ENCODE assay signal across 12 cellular contexts in the genomic region with DNA sequence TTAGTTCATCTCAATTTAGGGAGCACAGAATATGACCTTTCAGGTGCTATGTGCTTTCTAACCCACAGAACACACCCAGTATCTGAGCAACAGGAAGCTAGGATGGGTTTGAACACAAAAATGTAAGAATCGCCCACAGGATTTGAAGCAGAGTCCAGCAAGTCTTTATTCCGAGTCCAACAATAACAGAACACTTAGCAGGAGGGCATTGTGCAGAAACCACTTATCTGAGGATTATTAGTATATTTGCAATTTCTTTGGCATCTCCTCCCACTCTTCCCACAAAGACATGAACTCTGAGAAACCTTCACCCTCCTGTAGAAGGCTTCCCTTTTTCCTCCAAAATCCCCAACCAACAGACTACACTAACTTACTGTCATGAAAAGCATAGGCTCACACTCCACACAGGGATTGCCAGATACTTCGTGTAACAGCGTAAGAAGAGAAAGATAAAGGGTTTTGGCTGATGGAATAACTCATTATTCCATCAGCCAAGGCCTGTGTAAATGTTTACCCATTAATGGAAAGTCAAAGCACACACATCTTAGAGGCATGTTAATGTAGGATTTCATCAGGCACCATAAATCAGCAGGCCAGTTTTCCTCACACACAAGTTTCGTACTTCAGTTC. TPM values are rescaled to one million over a fixed set of nuclear protein-coding genes. Genes with fewer than 3 reads are reported as not detected.
DNase-seq lines count a peak whose midpoint lies in the region; ATAC-seq, FAIRE-seq and TF ChIP-seq lines count a peak whose summit lies in the region.
"Had no signal": no experiment of that assay in that cellular context is flagged by ENCODE, and none has a peak within 500 bp of the region (broad histone marks: within the 10 kb centered on the region; RNA-seq: fewer than 3 reads in every experiment).

No MANE protein-coding gene starts in this region.

- peak overlapping the region; percentile 19; the same call in 1 of the 2 replicates for H4K5ac ChIP-seq in IMR-90 (ENCODE audit: low read depth, low read length)

- peak overlapping the region; percentile 1; the same call in 1 of the 3 replicates for H2BK15ac ChIP-seq in IMR-90 (ENCODE audit: low read depth, low read length)

- peak overlapping the region; percentile 72 for H3K4me2 ChIP-seq in IMR-90 (ENCODE audit: low read depth, low read length)

- FAIRE-seq in frontal cortex (lab: Jason Lieb, UNC): no peak

- H2BK20ac ChIP-seq in IMR-90 (ENCODE audit: low read depth, low read length): peak overlapping the region; percentile 30

- peak overlapping the region; percentile 10 for H3K14ac ChIP-seq in IMR-90 (replicated peaks; ENCODE audit: low read depth, low read length)

- peak overlapping the region; percentile 81 for H2BK5ac ChIP-seq in IMR-90 (ENCODE audit: low read depth, low read length, poor library complexity, severe bottlenecking)

- CTCF ChIA-PET in AG04449 (lab: Yijun Ruan, JAX): no interaction called here
- CTCF ChIA-PET in IMR-90 (lab: Yijun Ruan, JAX): no interaction called here

- H3K4me3 ChIP-seq in AG04449 (ENCODE audit: low read depth, low read length) (no peak overlapping the region), IMR-90 (ENCODE audit: insufficient read depth, low read depth, low read length) (no peak overlapping the region), astrocyte of the cerebellum (ENCODE audit: low read depth, low read length) (no peak overlapping the region), lung (no peak overlapping the region)

- H3K9ac ChIP-seq in IMR-90 (ENCODE audit: low read depth, low read length): 0 out of 2 replicates have a peak overlapping the region, but pooled peaks have one; percentile 3

- TF ChIP-seq CTCF in AG04449 (IDR thresholded peaks at IDR 0.05; ENCODE audit: insufficient read depth, low read length, missing control alignments) (no peak), IMR-90 (conservative IDR thresholded peaks at IDR 0.05; ENCODE audit: low read depth, low read length) (no peak), astrocyte of the cerebellum (IDR thresholded peaks at IDR 0.05; ENCODE audit: low read depth, low read length, missing control alignments) (no peak), lung (IDR thresholded peaks at IDR 0.05; ENCODE audit: control extremely low read depth, extremely low read depth) (no peak)

- BruUV-seq in IMR-90 (replicated peaks; lab: Mats Ljungman, UMichigan): no TSS peak

- H3K9me1 ChIP-seq in IMR-90 (ENCODE audit: insufficient read depth, low read length): peaks cover 9% of the 10 kb centered on the region

- H3K36me3 ChIP-seq in IMR-90 (ENCODE audit: control insufficient read depth, insufficient read depth, low read length) (no peaks in the 10 kb centered on the region), lung (ENCODE audit: control insufficient read depth in 2 of 2, insufficient read depth in 2 of 2, low read length in 2 of 2) (peaks cover 0 to 3% of the 10 kb centered on the region in 2 donors)

- no peak overlapping the region for H2AK5ac ChIP-seq in IMR-90 (ENCODE audit: low read depth, low read length)

- POLR2A ChIA-PET in AG04449 (lab: Yijun Ruan, JAX) (no interaction called here), IMR-90 (lab: Charles Lee; ENCODE audit: unreplicated experiment) (no interaction called here)

- intact Hi-C loops in IMR-90 (cut with micrococcal nuclease): loop anchor here (5.0 kb wide), 2 partner anchors 97 to 137 kb away; no protein-coding TSS in a partner anchor

- peaks cover 9 to 25% of the 10 kb centered on the region in 2 experiments; a peak in 3 of 4 replicates for H3K79me1 ChIP-seq in IMR-90 (ENCODE audit: low read depth in 1 of 2, low read length in 2 of 2)

- peak overlapping the region; percentile 14 for H3K4ac ChIP-seq in IMR-90 (ENCODE audit: low read depth, low read length)

- no peaks in the 10 kb centered on the region for H3K27me3 ChIP-seq in IMR-90 (ENCODE audit: control insufficient read depth, insufficient read depth, low read length)
- H3K27me3 ChIP-seq in lung (ENCODE audit: control insufficient read depth, insufficient read depth): no peaks in the 10 kb centered on the region

- peak overlapping the region; percentile 6 to 41; a peak in 2 of 4 replicates for H4K8ac ChIP-seq in IMR-90 (ENCODE audit: low read depth in 2 of 2, low read length in 2 of 2)

- in situ Hi-C loops in IMR-90 (cut with MboI; ENCODE audit: low sequenced_read_pairs): loop anchor here (10.0 kb wide), 1 partner anchor 599 kb away; no protein-coding TSS in a partner anchor
- in situ Hi-C loops in astrocyte of the cerebellum (cut with HindIII; ENCODE audit: low sequenced_read_pairs): no loop called here

- H2AK9ac ChIP-seq in IMR-90 (replicated peaks; ENCODE audit: low read depth, low read length, poor library complexity): no peak overlapping the region

- no peak for TF ChIP-seq POLR2A in IMR-90 (IDR thresholded peaks at IDR 0.05; ENCODE audit: low read depth, low read length)

- H4K91ac ChIP-seq in IMR-90 (ENCODE audit: insufficient read depth, low read depth, low read length): peak overlapping the region; percentile 14; the same call in 1 of the 2 replicates

- peak overlapping the region; percentile 58; the same call in 1 of the 2 replicates for H3K27ac ChIP-seq in IMR-90 (ENCODE audit: insufficient read depth, low read length)
- H3K27ac ChIP-seq in lung (ENCODE audit: low read depth in 1 of 2, low read length in 1 of 2): no peak overlapping the region

- H2AFZ ChIP-seq in IMR-90 (replicated peaks; ENCODE audit: low read length, poor library complexity): no peak overlapping the region

- no peak for TF ChIP-seq RAD21 in IMR-90 (IDR thresholded peaks at IDR 0.05; ENCODE audit: low read length)

- ATAC-seq in IMR-90 (ENCODE audit: low read depth): peak; percentile 88
- ATAC-seq in lung (ENCODE audit: insufficient read depth, low FRiP score): peak; percentile 53
- ATAC-seq in left lobe of liver: no peak

- H2BK120ac ChIP-seq in IMR-90 (ENCODE audit: low read depth, low read length): peak overlapping the region; percentile 57

- no peaks in the 10 kb centered on the region for H3K9me3 ChIP-seq in IMR-90 (ENCODE audit: control insufficient read depth, insufficient read depth, low read length)
- no peaks in the 10 kb centered on the region for H3K9me3 ChIP-seq in lung (ENCODE audit: control insufficient read depth in 2 of 2, insufficient read depth in 1 of 2, low read length in 1 of 2)

- WGBS in IMR-90 (ENCODE audit: extremely low coverage in 2 of 2, insufficient read length in 1 of 2), 2 experiments: 20% methylated on average over 1 of the region's 5 CpGs; no CpG with 5 or more reads in 1 of the 2 experiments
- 53 to 71% methylated on average over 5 of the region's 5 CpGs for WGBS in lung, 2 donors

- H3K56ac ChIP-seq in IMR-90 (ENCODE audit: extremely low read depth, insufficient read depth, low read length): peak overlapping the region; percentile 2; the same call in 1 of the 2 replicates

- DNase-seq in AG04449 (ENCODE audit: low read depth, low spot score) (peak; percentile 41), IMR-90 (peak; percentile 94), astrocyte of the cerebellum (ENCODE audit: low read depth) (peak; percentile 96), lung (ENCODE audit: low spot score) (no peak), left lobe of liver (ENCODE audit: low spot score) (no peak), HK-2 (ENCODE audit: unreplicated experiment) (no peak), frontal cortex (ENCODE audit: low spot score in 2 of 2) (no peak)
- no peak for DNase-seq in activated effector memory CD4-positive, alpha-beta T cell treated with anti-CD3 and anti-CD28 coated beads, Interleukin-2, amount 50 U/mL, for 16 hours
- DNase-seq: CD4-positive, alpha-beta T cell; NCI-H1694 treated with DMSO at 0.1 percent for 48 hours; posterior cingulate gyrus; SW 1271 had no signal

- H3K23ac ChIP-seq in IMR-90 (ENCODE audit: low read depth, low read length): peak overlapping the region; percentile 31; the same call in 1 of the 2 replicates

- peak overlapping the region; percentile 83 for H3K18ac ChIP-seq in IMR-90 (ENCODE audit: low read depth, low read length)

- H4K20me1 ChIP-seq in IMR-90 (ENCODE audit: insufficient read depth, low read length): peaks cover 11% of the 10 kb centered on the region; the same call in 1 of the 2 replicates

- H3K4me1 ChIP-seq in IMR-90 (ENCODE audit: control insufficient read depth, insufficient read depth, low read length): peaks cover 14% of the 10 kb centered on the region
- H3K4me1 ChIP-seq in lung (ENCODE audit: control insufficient read depth in 2 of 2, insufficient read depth in 2 of 2, low read length in 2 of 2): peaks cover 14 to 36% of the 10 kb centered on the region in 2 donors

- dilution Hi-C loops in IMR-90 (cut with HindIII; ENCODE audit: low sequenced_read_pairs, unreplicated experiment): no loop called here

TF ChIP-seq in IMR-90, 13 proteins besides CTCF, POLR2A, EP300 and RAD21:
- TF ChIP-seq RCOR1 (IDR thresholded peaks at IDR 0.05; ENCODE audit: insufficient replicate concordance, low read length) (no peak), MXI1 (IDR thresholded peaks at IDR 0.05; ENCODE audit: borderline replicate concordance, low read depth, low read length) (no peak), FOS (IDR thresholded peaks at IDR 0.05; ENCODE audit: low read depth, low read length) (peak; percentile 31; the same call in 1 of the 2 replicates), MAFK (IDR thresholded peaks at IDR 0.05; ENCODE audit: low read depth, low read length) (no peak), BHLHE40 (IDR thresholded peaks at IDR 0.05; ENCODE audit: low read depth, low read length) (no peak), CEBPB (IDR thresholded peaks at IDR 0.05; ENCODE audit: low read depth, low read length) (peak; percentile 72; the same call in 1 of the 2 replicates), RFX5 (IDR thresholded peaks at IDR 0.05; ENCODE audit: low read depth, low read length) (no peak)
- TF ChIP-seq, protein P1, sequence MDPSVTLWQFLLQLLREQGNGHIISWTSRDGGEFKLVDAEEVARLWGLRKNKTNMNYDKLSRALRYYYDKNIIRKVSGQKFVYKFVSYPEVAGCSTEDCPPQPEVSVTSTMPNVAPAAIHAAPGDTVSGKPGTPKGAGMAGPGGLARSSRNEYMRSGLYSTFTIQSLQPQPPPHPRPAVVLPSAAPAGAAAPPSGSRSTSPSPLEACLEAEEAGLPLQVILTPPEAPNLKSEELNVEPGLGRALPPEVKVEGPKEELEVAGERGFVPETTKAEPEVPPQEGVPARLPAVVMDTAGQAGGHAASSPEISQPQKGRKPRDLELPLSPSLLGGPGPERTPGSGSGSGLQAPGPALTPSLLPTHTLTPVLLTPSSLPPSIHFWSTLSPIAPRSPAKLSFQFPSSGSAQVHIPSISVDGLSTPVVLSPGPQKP (IDR thresholded peaks at IDR 0.05; ENCODE audit: borderline replicate concordance, low read depth, low read length): no peak

RNA-seq across cellular contexts. Expression of a gene that starts 16.1 kb away (rescaled TPM):
- total RNA-seq in IMR-90 (2012; rRNA removed) (11.9 and 13.4 TPM in 2 replicates), lung (10 to 100 TPM; 27.0 to 60.1 TPM), left lobe of liver (3.0 TPM), frontal cortex (34.2 TPM)
- polyA plus RNA-seq in IMR-90 (2012; rRNA removed) (6.2 and 7.1 TPM in 2 replicates), lung (10 to 100 TPM in 1 of 2 donors, 1 to 10 TPM in 1; 5.3 to 33.9 TPM)
- 3.5 and 6.2 TPM in 2 replicates for polyA plus RNA-seq in IMR-90 (2012; cell fraction: cytosol; rRNA removed)
- 12.0 and 22.7 TPM in 2 replicates for polyA plus RNA-seq in IMR-90 (2012; cell fraction: nucleus; rRNA removed; ENCODE audit: low replicate concordance)

Comparison
In these comparisons a context has a peak if more than half of its experiments do, and no peak if none do; other contexts are left out.
1. DNase-seq: peak in AG04449 (single experiment), IMR-90 (single experiment) and astrocyte of the cerebellum (single experiment); none in lung (single experiment), left lobe of liver (single experiment), HK-2 (single experiment), frontal cortex (0 of 2) and activated effector memory CD4-positive, alpha-beta T cell treated with anti-CD3 and anti-CD28 coated beads, Interleukin-2, amount 50 U/mL, for 16 hours (single experiment).